ENCODE assay signal across 8 cellular contexts in genomic region chr1:61241411-61241838, GRCh38.
DNase-seq lines count a peak whose midpoint lies in the region; TF ChIP-seq lines count a peak whose summit lies in the region.
"Had no signal": no experiment of that assay in that cellular context is flagged by ENCODE, and none has a peak within 500 bp of the region (broad histone marks: within the 10 kb centered on the region; RNA-seq: fewer than 3 reads in every experiment).

No MANE protein-coding gene starts in this region.

- in situ Hi-C loops in mammary epithelial cell (cut with MboI; ENCODE audit: low sequenced_read_pairs in 2 of 2) = no loop called here

- WGBS in mammary epithelial cell (ENCODE audit: low coverage, missing lambda C conversion rate) = 22% methylated on average over 4 of the region's 4 CpGs
- WGBS in lower leg skin, 2 donors = 7 to 8% methylated on average over 4 of the region's 4 CpGs
- WGBS in tibial nerve, 2 donors = 39% methylated on average over 4 of the region's 4 CpGs

- H3K36me3 ChIP-seq in mammary epithelial cell (ENCODE audit: insufficient read depth, low read length) (no peaks in the 10 kb centered on the region), tibial nerve (no peaks in the 10 kb centered on the region)

- H3K4me2 ChIP-seq in mammary epithelial cell (ENCODE audit: insufficient read depth, low read depth, low read length) = no peak overlapping the region

- intact Hi-C loops in mammary epithelial cell (cut with micrococcal nuclease) (no loop called here), lower leg skin (cut with DNase I; ENCODE audit: low total_unique reads) (no loop called here)

- no peaks in the 10 kb centered on the region for H4K20me1 ChIP-seq in mammary epithelial cell (ENCODE audit: insufficient read depth, low read length)

- TF ChIP-seq POLR2A in lower leg skin (IDR thresholded peaks at IDR 0.05) (no peak), tibial nerve (IDR thresholded peaks at IDR 0.05) (no peak)

- H3K27ac ChIP-seq in mammary epithelial cell (ENCODE audit: insufficient read depth, low read depth, low read length) (no peak overlapping the region), tibial nerve (peak overlapping the region in 2 of 4 donors; percentile 20 to 56)

- H3K79me2 ChIP-seq in mammary epithelial cell (ENCODE audit: insufficient read depth, low read length) = peaks cover 3% of the 10 kb centered on the region

- CTCF ChIA-PET in mammary epithelial cell (lab: Charles Lee; ENCODE audit: low non-redundant PET) = no interaction called here

- DNase-seq in NCI-H2029 treated with DMSO at 0.1 percent for 48 hours (lab: John Stamatoyannopoulos, UW) = peak; percentile 97
- DNase-seq in mammary epithelial cell = no peak
- DNase-seq in lower leg skin (ENCODE audit: low spot score in 2 of 2) = no peak
- DNase-seq in tibial nerve (ENCODE audit: low spot score in 2 of 2) = peak; percentile 23 to 66
- DNase-seq in GM19240 (ENCODE audit: insufficient read length, low spot score) = no peak
- DNase-seq in activated naive CD4-positive, alpha-beta T cell (lab: John Stamatoyannopoulos, UW) = no peak
- no peak for DNase-seq in NOMO-1 (lab: John Stamatoyannopoulos, UW; ENCODE audit: unreplicated experiment in 2 of 2)
- DNase-seq: activated CD8-positive, alpha-beta T cell treated with anti-CD3 and anti-CD28 coated beads, Interleukin-2, amount 10 ng/mL, durations not matched to agents 7 days and 5 days had no signal

- peaks cover 17% of the 10 kb centered on the region for H3K4me1 ChIP-seq in mammary epithelial cell (ENCODE audit: insufficient read depth, low read length)
- peaks cover 0 to 49% (median 7%) of the 10 kb centered on the region in 4 donors for H3K4me1 ChIP-seq in tibial nerve

- no TSS peak for BruUV-seq in mammary epithelial cell (replicated peaks; lab: Mats Ljungman, UMichigan)

- dilution Hi-C loops in mammary epithelial cell (cut with HindIII; ENCODE audit: low sequenced_read_pairs) = no loop called here

- no peaks in the 10 kb centered on the region for H3K27me3 ChIP-seq in mammary epithelial cell (ENCODE audit: insufficient read depth, low read length)
- no peaks in the 10 kb centered on the region for H3K27me3 ChIP-seq in tibial nerve

- TF ChIP-seq EP300 in tibial nerve (IDR thresholded peaks at IDR 0.05) = peak in 1 of 2 donors; percentile 39

- peak overlapping the region; percentile 46 for H2AFZ ChIP-seq in mammary epithelial cell (ENCODE audit: low read depth, low read length)

- H3K4me3 ChIP-seq in mammary epithelial cell (replicated peaks in 1 of 3; ENCODE audit: insufficient read depth in 1 of 3, low read depth in 2 of 3, low read length in 3 of 3) (no peak overlapping the region), lower leg skin (ENCODE audit: low read depth, poor library complexity, severe bottlenecking) (peak overlapping the region; percentile 6), tibial nerve (no peak overlapping the region)

- no peak overlapping the region for H3K9ac ChIP-seq in mammary epithelial cell (ENCODE audit: insufficient read depth, low read length)

- no peak for TF ChIP-seq CTCF in mammary epithelial cell (conservative IDR thresholded peaks at IDR 0.05 in 1 of 2, IDR thresholded peaks at IDR 0.05 in 1 of 2; ENCODE audit: extremely low read depth in 1 of 2, insufficient read depth in 1 of 2, low read depth in 1 of 2, low read length in 2 of 2)
- no peak for TF ChIP-seq CTCF in lower leg skin (IDR thresholded peaks at IDR 0.05)
- no peak for TF ChIP-seq CTCF in tibial nerve (IDR thresholded peaks at IDR 0.05)

- H3K9me3 ChIP-seq in mammary epithelial cell (replicated peaks; ENCODE audit: insufficient read depth, low read length) (no peaks in the 10 kb centered on the region), tibial nerve (peaks cover 0 to 3% (median 0%) of the 10 kb centered on the region in 4 donors)

Comparison
In these comparisons a context has a peak if more than half of its experiments do, and no peak if none do; other contexts are left out.
1. DNase-seq: peak in NCI-H2029 treated with DMSO at 0.1 percent for 48 hours (single experiment) and tibial nerve (2 of 2); none in mammary epithelial cell (single experiment), lower leg skin (0 of 2), GM19240 (single experiment), activated naive CD4-positive, alpha-beta T cell (0 of 4) and NOMO-1 (0 of 2).